1 cellular context compared by ENCODE assay signal in genomic region chr2:236578980-236579745, GRCh38.
TF ChIP-seq lines count a peak whose summit lies in the region.

No MANE protein-coding gene starts in this region.

TF ChIP-seq in GM12878, 131 proteins besides CTCF, POLR2A, EP300 and RAD21 (continued from another document):
- no peak for TF ChIP-seq E2F4 (IDR thresholded peaks at IDR 0.05; ENCODE audit: low read depth, low read length)
